In the genomic region with DNA sequence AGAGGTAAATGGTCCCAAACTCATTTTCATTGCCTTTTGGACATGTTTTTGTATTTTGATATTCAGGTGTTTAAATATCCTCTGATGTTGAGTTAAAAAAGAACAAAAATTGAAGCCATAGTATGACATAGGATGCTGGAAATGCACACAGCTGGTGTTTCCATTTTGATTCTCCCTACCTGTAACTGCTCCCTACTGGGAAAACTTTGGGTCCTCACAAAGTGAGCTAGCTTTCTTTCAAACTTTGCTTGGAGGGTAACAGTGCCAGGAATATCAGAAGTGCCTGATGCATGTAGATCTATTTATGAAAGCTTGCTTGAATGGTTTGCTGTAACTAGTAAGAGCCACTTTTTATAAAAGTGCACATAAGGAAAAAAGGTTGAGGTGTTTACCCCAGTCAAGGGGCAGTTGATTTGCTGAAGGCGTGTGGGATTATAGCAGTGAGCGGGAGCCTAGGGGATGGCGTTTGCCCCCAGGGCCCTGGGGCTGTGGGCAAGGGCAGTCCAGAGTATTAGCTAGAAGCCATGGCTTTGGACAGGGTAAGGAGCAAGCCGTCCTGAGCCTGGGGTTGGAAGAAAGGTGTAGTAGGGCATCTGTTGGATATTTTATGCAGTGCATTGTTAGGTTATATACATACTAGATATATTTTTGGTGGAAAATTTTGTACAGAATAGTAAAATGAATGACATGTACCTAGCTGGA, we compare ENCODE assay signal across 13 cellular contexts. TPM values are rescaled to one million over a fixed set of nuclear protein-coding genes. Genes with fewer than 3 reads are reported as not detected.
DNase-seq lines count a peak whose midpoint lies in the region; ATAC-seq and TF ChIP-seq lines count a peak whose summit lies in the region.
"Had no signal": no experiment of that assay in that cellular context is flagged by ENCODE, and none has a peak within 500 bp of the region (broad histone marks: within the 10 kb centered on the region; RNA-seq: fewer than 3 reads in every experiment).

No MANE protein-coding gene starts in this region.

- no peaks in the 10 kb centered on the region for H3K9me3 ChIP-seq in BLaER1
- no peaks in the 10 kb centered on the region for H3K9me3 ChIP-seq in lower lobe of right lung
- H3K9me3 ChIP-seq: tibial artery had no signal

- peak overlapping the region; percentile 28 for H3K27ac Mint-ChIP-seq in activated T-helper 2 cell treated with anti-CD3 and anti-CD28 coated beads, Interferon-gamma antibody, Interleukin-2, Interleukin-4, amounts not matched to agents 10 μg/mL and 5 μg/mL and 100 μg/mL, durations not matched to agents 14 hours and 24 hours and 36 hours

- H3K27ac ChIP-seq in BLaER1 (no peak overlapping the region), lower lobe of right lung (peak overlapping the region; percentile 46)
- H3K27ac ChIP-seq: tibial artery had no signal

- DNase-seq in H7 = peak; percentile 22
- DNase-seq in activated T-helper 2 cell treated with anti-CD3 and anti-CD28 coated beads, Interferon-gamma antibody, Interleukin-2, Interleukin-4, amounts not matched to agents 10 μg/mL and 5 μg/mL and 100 μg/mL, durations not matched to agents 14 hours and 24 hours and 36 hours (ENCODE audit: low spot score) = no peak
- no peak for DNase-seq in lower lobe of right lung
- DNase-seq in EL = no peak
- DNase-seq in germinal center (ENCODE audit: low spot score) = no peak
- no peak for DNase-seq in anterior cingulate cortex (lab: John Stamatoyannopoulos, UW)
- DNase-seq: activated CD4-positive, alpha-beta T cell treated with anti-CD3 and anti-CD28 coated beads for 48 hours; NCI-H1436; stimulated activated CD4-positive, alpha-beta T cell treated with anti-CD3 and anti-CD28 coated beads, Interleukin-4, amount 100 ng/mL, for 24 hours; tibial artery had no signal

- H3K36me3 Mint-ChIP-seq in activated T-helper 2 cell treated with anti-CD3 and anti-CD28 coated beads, Interferon-gamma antibody, Interleukin-2, Interleukin-4, amounts not matched to agents 10 μg/mL and 5 μg/mL and 100 μg/mL, durations not matched to agents 14 hours and 24 hours and 36 hours (ENCODE audit: low read depth) = peaks cover 90% of the 10 kb centered on the region

- H3K36me3 ChIP-seq in BLaER1 = peaks cover 88% of the 10 kb centered on the region
- H3K36me3 ChIP-seq in H7 (replicated peaks; ENCODE audit: control insufficient read depth, insufficient read depth, low read length) = peaks cover 55% of the 10 kb centered on the region
- peaks cover 70% of the 10 kb centered on the region for H3K36me3 ChIP-seq in lower lobe of right lung

- TF ChIP-seq POLR2A in GM18505 (IDR thresholded peaks at IDR 0.05; ENCODE audit: borderline replicate concordance, extremely low read depth, insufficient read depth, insufficient read length) = no peak

- peak overlapping the region; percentile 58 for H3K9ac ChIP-seq in BLaER1

- H3K4me1 ChIP-seq in BLaER1 = peaks cover 87% of the 10 kb centered on the region
- peaks cover 90% of the 10 kb centered on the region for H3K4me1 ChIP-seq in lower lobe of right lung

- no peaks in the 10 kb centered on the region for H3K9me3 Mint-ChIP-seq in activated T-helper 2 cell treated with anti-CD3 and anti-CD28 coated beads, Interferon-gamma antibody, Interleukin-2, Interleukin-4, amounts not matched to agents 10 μg/mL and 5 μg/mL and 100 μg/mL, durations not matched to agents 14 hours and 24 hours and 36 hours

- H3K4me3 Mint-ChIP-seq in activated T-helper 2 cell treated with anti-CD3 and anti-CD28 coated beads, Interferon-gamma antibody, Interleukin-2, Interleukin-4, amounts not matched to agents 10 μg/mL and 5 μg/mL and 100 μg/mL, durations not matched to agents 14 hours and 24 hours and 36 hours (ENCODE audit: low read depth) = peak overlapping the region; percentile 99

- intact Hi-C loops in activated T-helper 2 cell treated with anti-CD3 and anti-CD28 coated beads, Interferon-gamma antibody, Interleukin-2, Interleukin-4, amounts not matched to agents 10 μg/mL and 5 μg/mL and 100 μg/mL, durations not matched to agents 14 hours and 24 hours and 36 hours (cut with micrococcal nuclease) = loop anchor here (10.0 kb wide), 1 partner anchor 1050 kb away; the partner anchor contains the start of gene PPP6R1
- intact Hi-C loops in lower lobe of right lung (cut with DNase I) = no loop called here

- no peak overlapping the region for H3K4me3 ChIP-seq in BLaER1
- no peak overlapping the region for H3K4me3 ChIP-seq in H7 (ENCODE audit: insufficient read depth, low read depth, low read length)
- H3K4me3 ChIP-seq in lower lobe of right lung = peak overlapping the region; percentile 69
- H3K4me3 ChIP-seq: tibial artery had no signal

- H3K27me3 Mint-ChIP-seq in activated T-helper 2 cell treated with anti-CD3 and anti-CD28 coated beads, Interferon-gamma antibody, Interleukin-2, Interleukin-4, amounts not matched to agents 10 μg/mL and 5 μg/mL and 100 μg/mL, durations not matched to agents 14 hours and 24 hours and 36 hours (ENCODE audit: low read depth) = no peaks in the 10 kb centered on the region

- H3K27me3 ChIP-seq in BLaER1 (no peaks in the 10 kb centered on the region), H7 (ENCODE audit: control insufficient read depth, insufficient read depth, low read length) (no peaks in the 10 kb centered on the region), lower lobe of right lung (ENCODE audit: low read depth) (no peaks in the 10 kb centered on the region)
- H3K27me3 ChIP-seq: tibial artery had no signal

- H3K4me2 ChIP-seq in BLaER1 = peak overlapping the region; percentile 97

- ATAC-seq in lower lobe of right lung = no peak
- no peak for ATAC-seq in GM18505 (IDR thresholded peaks at IDR 0.05; ENCODE audit: unreplicated experiment)
- ATAC-seq: HCT116 had no signal

- TF ChIP-seq CTCF in lower lobe of right lung (IDR thresholded peaks at IDR 0.05) = no peak

- peaks cover 72% of the 10 kb centered on the region for H3K4me1 Mint-ChIP-seq in activated T-helper 2 cell treated with anti-CD3 and anti-CD28 coated beads, Interferon-gamma antibody, Interleukin-2, Interleukin-4, amounts not matched to agents 10 μg/mL and 5 μg/mL and 100 μg/mL, durations not matched to agents 14 hours and 24 hours and 36 hours (ENCODE audit: low read depth)

- H4K20me1 ChIP-seq in BLaER1 = peaks cover 90% of the 10 kb centered on the region

RNA-seq across cellular contexts. Expression of gene RPS9, which starts 4.3 kb away (rescaled TPM):
- total RNA-seq in H7 (2014; rRNA removed; shearing (Covaris generic)) = 3,283 and 3,663 TPM in 2 replicates
- 1,460 and 1,467 TPM in 2 replicates for total RNA-seq in activated T-helper 2 cell treated with anti-CD3 and anti-CD28 coated beads, Interferon-gamma antibody, Interleukin-2, Interleukin-4, amounts not matched to agents 10 μg/mL and 5 μg/mL and 100 μg/mL, durations not matched to agents 14 hours and 24 hours and 36 hours
- total RNA-seq in lower lobe of right lung = 1,086 TPM

RNA-seq across cellular contexts. Expression of gene TSEN34, which starts 13.8 kb away (rescaled TPM):
- total RNA-seq in H7 (2014; rRNA removed; shearing (Covaris generic)) = 76.9 and 87.8 TPM in 2 replicates
- total RNA-seq in activated T-helper 2 cell treated with anti-CD3 and anti-CD28 coated beads, Interferon-gamma antibody, Interleukin-2, Interleukin-4, amounts not matched to agents 10 μg/mL and 5 μg/mL and 100 μg/mL, durations not matched to agents 14 hours and 24 hours and 36 hours = 16.8 and 19.0 TPM in 2 replicates
- 33.8 TPM for total RNA-seq in lower lobe of right lung

RNA-seq across cellular contexts. Expression of gene MBOAT7, which starts 15.5 kb away (rescaled TPM):
- total RNA-seq in H7 (2014; rRNA removed; shearing (Covaris generic)) = 76.6 and 88.1 TPM in 2 replicates
- total RNA-seq in activated T-helper 2 cell treated with anti-CD3 and anti-CD28 coated beads, Interferon-gamma antibody, Interleukin-2, Interleukin-4, amounts not matched to agents 10 μg/mL and 5 μg/mL and 100 μg/mL, durations not matched to agents 14 hours and 24 hours and 36 hours = 311 and 318 TPM in 2 replicates
- 65.5 TPM for total RNA-seq in lower lobe of right lung

RNA-seq across cellular contexts. Expression of gene LILRB3, which starts 17.9 kb away (rescaled TPM):
- total RNA-seq in H7 (2014; rRNA removed; shearing (Covaris generic)) = not detected in 2 replicates
- 0.64 TPM in 1 of 2 replicates, not detected in the other for total RNA-seq in activated T-helper 2 cell treated with anti-CD3 and anti-CD28 coated beads, Interferon-gamma antibody, Interleukin-2, Interleukin-4, amounts not matched to agents 10 μg/mL and 5 μg/mL and 100 μg/mL, durations not matched to agents 14 hours and 24 hours and 36 hours
- total RNA-seq in lower lobe of right lung = 85.6 TPM

RNA-seq across cellular contexts. Expression of gene TMC4, which starts 32.0 kb away (rescaled TPM):
- 1.9 and 2.8 TPM in 2 replicates for total RNA-seq in H7 (2014; rRNA removed; shearing (Covaris generic))
- total RNA-seq in activated T-helper 2 cell treated with anti-CD3 and anti-CD28 coated beads, Interferon-gamma antibody, Interleukin-2, Interleukin-4, amounts not matched to agents 10 μg/mL and 5 μg/mL and 100 μg/mL, durations not matched to agents 14 hours and 24 hours and 36 hours = 0.16 and 0.37 TPM in 2 replicates
- total RNA-seq in lower lobe of right lung = 57.6 TPM
